Comparison of ENCODE assay signal across 10 cellular contexts in genomic region chr10:13272164-13272571, GRCh38. TPM values are rescaled to one million over a fixed set of nuclear protein-coding genes. Genes with fewer than 3 reads are reported as not detected.
DNase-seq lines count a peak whose midpoint lies in the region; ATAC-seq and TF ChIP-seq lines count a peak whose summit lies in the region.
"Had no signal": no experiment of that assay in that cellular context is flagged by ENCODE, and none has a peak within 500 bp of the region (broad histone marks: within the 10 kb centered on the region; RNA-seq: fewer than 3 reads in every experiment).

No MANE protein-coding gene starts in this region.

- TF ChIP-seq POLR2A in right lobe of liver (IDR thresholded peaks at IDR 0.05) (no peak), esophagus muscularis mucosa (IDR thresholded peaks at IDR 0.05; ENCODE audit: low read depth) (no peak)

- TF ChIP-seq CTCF in right lobe of liver (IDR thresholded peaks at IDR 0.05) (no peak), esophagus muscularis mucosa (IDR thresholded peaks at IDR 0.05) (no peak)

- WGBS in right lobe of liver (ENCODE audit: insufficient coverage, low coverage, low lambda C conversion rate, missing lambda C conversion rate): 25% methylated on average over 10 of the region's 12 CpGs
- WGBS in esophagus muscularis mucosa: 56% methylated on average over 12 of the region's 12 CpGs

- H3K4me1 Mint-ChIP-seq in activated naive CD8-positive, alpha-beta T cell treated with anti-CD3 and anti-CD28 coated beads for 36 hours: no peaks in the 10 kb centered on the region

- H3K27ac ChIP-seq in right lobe of liver (peak overlapping the region; percentile 50 to 90 (median 81)), esophagus muscularis mucosa (replicated peaks in 1 of 4) (peak overlapping the region in 1 of 4 donors; percentile 27)

- H3K36me3 ChIP-seq in right lobe of liver (no peaks in the 10 kb centered on the region), esophagus muscularis mucosa (no peaks in the 10 kb centered on the region)

- H3K9me3 Mint-ChIP-seq in activated naive CD8-positive, alpha-beta T cell treated with anti-CD3 and anti-CD28 coated beads for 36 hours: no peaks in the 10 kb centered on the region
- H3K9me3 Mint-ChIP-seq: CD4-positive, alpha-beta T cell; dendritic cell treated with granulocyte-macrophage colony-stimulating factor and Interleukin-4, amounts not matched to agents 40 ng/mL and 50 ng/mL, for 4 days had no signal

- no peaks in the 10 kb centered on the region for H3K9me3 ChIP-seq in right lobe of liver
- H3K9me3 ChIP-seq in esophagus muscularis mucosa: no peaks in the 10 kb centered on the region

- intact Hi-C loops in right lobe of liver (cut with DNase I) (no loop called here), esophagus muscularis mucosa (cut with DNase I) (no loop called here)

- H3K4me1 ChIP-seq in right lobe of liver (peaks cover 0 to 10% (median 4%) of the 10 kb centered on the region in 4 donors), esophagus muscularis mucosa (peaks cover 0 to 19% (median 17%) of the 10 kb centered on the region in 4 donors)

- ATAC-seq in HG03108 (IDR thresholded peaks at IDR 0.05; ENCODE audit: unreplicated experiment): peak; percentile 23
- ATAC-seq in right lobe of liver: peak; percentile 86 to 89 (median 88)

- H3K27me3 Mint-ChIP-seq in activated naive CD8-positive, alpha-beta T cell treated with anti-CD3 and anti-CD28 coated beads for 36 hours: no peaks in the 10 kb centered on the region
- H3K27me3 Mint-ChIP-seq: CD4-positive, alpha-beta T cell; dendritic cell treated with granulocyte-macrophage colony-stimulating factor and Interleukin-4, amounts not matched to agents 40 ng/mL and 50 ng/mL, for 4 days had no signal

- H3K27me3 ChIP-seq in right lobe of liver (no peaks in the 10 kb centered on the region), esophagus muscularis mucosa (no peaks in the 10 kb centered on the region)

- TF ChIP-seq EP300 in esophagus muscularis mucosa (IDR thresholded peaks at IDR 0.05): no peak

- H3K4me3 ChIP-seq in right lobe of liver (peak overlapping the region in 2 of 3 donors; percentile 3 to 42), esophagus muscularis mucosa (no peak overlapping the region)

- peak; percentile 34 for DNase-seq in AG08396 (ENCODE audit: low spot score)
- DNase-seq in anterior cingulate cortex (lab: John Stamatoyannopoulos, UW): peak in 56 of 58 donors; percentile 2 to 86 (median 62)
- DNase-seq in right lobe of liver: peak; percentile 69 to 89 (median 87)
- DNase-seq in T1000 (lab: John Stamatoyannopoulos, UW): no peak
- DNase-seq in cerebellum (ENCODE audit: low spot score): no peak
- no peak for DNase-seq in activated naive CD8-positive, alpha-beta T cell treated with anti-CD3 and anti-CD28 coated beads for 36 hours
- DNase-seq in esophagus muscularis mucosa (ENCODE audit: extremely low spot score): no peak

- H3K4me3 Mint-ChIP-seq in activated naive CD8-positive, alpha-beta T cell treated with anti-CD3 and anti-CD28 coated beads for 36 hours: no peak overlapping the region
- H3K4me3 Mint-ChIP-seq: CD4-positive, alpha-beta T cell; dendritic cell treated with granulocyte-macrophage colony-stimulating factor and Interleukin-4, amounts not matched to agents 40 ng/mL and 50 ng/mL, for 4 days had no signal

- no peaks in the 10 kb centered on the region for H3K36me3 Mint-ChIP-seq in activated naive CD8-positive, alpha-beta T cell treated with anti-CD3 and anti-CD28 coated beads for 36 hours

- H3K27ac Mint-ChIP-seq in activated naive CD8-positive, alpha-beta T cell treated with anti-CD3 and anti-CD28 coated beads for 36 hours: no peak overlapping the region
- H3K27ac Mint-ChIP-seq: CD4-positive, alpha-beta T cell; dendritic cell treated with granulocyte-macrophage colony-stimulating factor and Interleukin-4, amounts not matched to agents 40 ng/mL and 50 ng/mL, for 4 days had no signal

RNA-seq across cellular contexts. Expression of gene PHYH, which starts 27.7 kb away (rescaled TPM):
- 100 to 1,000 TPM in 5 of 6 experiments, 10 to 100 TPM in 1; 76.8 to 204 (median 141) TPM for total RNA-seq in right lobe of liver
- 11.2 TPM for total RNA-seq in cerebellum
- total RNA-seq in activated naive CD8-positive, alpha-beta T cell treated with anti-CD3 and anti-CD28 coated beads for 36 hours: 10 to 100 TPM; 14.4 to 16.6 TPM
- 10 to 100 TPM; 29.3 to 42.8 (median 38.4) TPM for total RNA-seq in esophagus muscularis mucosa

RNA-seq across cellular contexts. Expression of gene UCMA, which starts 38.0 kb away (rescaled TPM):
- not detected for total RNA-seq in right lobe of liver
- not detected for total RNA-seq in cerebellum
- not detected for total RNA-seq in activated naive CD8-positive, alpha-beta T cell treated with anti-CD3 and anti-CD28 coated beads for 36 hours
- not detected for total RNA-seq in esophagus muscularis mucosa
- total RNA-seq: CD4-positive, alpha-beta T cell had no signal

Comparison
In these comparisons a context has a peak if more than half of its experiments do, and no peak if none do; other contexts are left out.
1. DNase-seq: peak in AG08396 (single experiment), anterior cingulate cortex (56 of 58) and right lobe of liver (3 of 3); none in T1000 (single experiment), cerebellum (single experiment), activated naive CD8-positive, alpha-beta T cell treated with anti-CD3 and anti-CD28 coated beads for 36 hours (single experiment) and esophagus muscularis mucosa (single experiment).
2. H3K4me3 ChIP-seq: peak in right lobe of liver (2 of 3); none in esophagus muscularis mucosa (0 of 4).